Comparison of ENCODE assay signal across 4 cellular contexts in genomic region chr16:71956500-71956899, GRCh38.
TF ChIP-seq lines count a peak whose summit lies in the region.

No MANE protein-coding gene starts in this region.

TF ChIP-seq in SK-N-SH treated with all-trans-retinoic acid at 6 μM for 48 hours, 23 proteins besides CTCF, POLR2A, EP300 and RAD21:
- TF ChIP-seq TCF4 (CRISPR knock-in tag; IDR thresholded peaks at IDR 0.05; ENCODE audit: borderline replicate concordance) (no peak), GLIS3 (CRISPR knock-in tag; IDR thresholded peaks at IDR 0.05) (no peak), OSR1 (CRISPR knock-in tag; IDR thresholded peaks at IDR 0.05) (no peak), ZNF70 (CRISPR knock-in tag; IDR thresholded peaks at IDR 0.05) (no peak), TOX (CRISPR knock-in tag; IDR thresholded peaks at IDR 0.05; ENCODE audit: borderline replicate concordance) (no peak), BACH2 (CRISPR knock-in tag; IDR thresholded peaks at IDR 0.05; ENCODE audit: borderline replicate concordance) (no peak), CSRNP3 (CRISPR knock-in tag; IDR thresholded peaks at IDR 0.05) (no peak), ZC3H10 (CRISPR knock-in tag; IDR thresholded peaks at IDR 0.05) (no peak), POU6F1 (CRISPR knock-in tag; IDR thresholded peaks at IDR 0.05; ENCODE audit: borderline replicate concordance, low read depth) (no peak), PPARA (CRISPR knock-in tag; IDR thresholded peaks at IDR 0.05; ENCODE audit: borderline replicate concordance) (no peak), RARB (CRISPR knock-in tag; IDR thresholded peaks at IDR 0.05) (no peak), ZNF565 (CRISPR knock-in tag; conservative IDR thresholded peaks at IDR 0.05; ENCODE audit: low read depth) (no peak)
TF ChIP-seq in SK-N-SH treated with all-trans-retinoic acid at 6 μM for 48 hours: peak in this region for 0.

TF ChIP-seq in SK-N-SH, 30 proteins besides CTCF, POLR2A, EP300 and RAD21 (continues in another document):
- no peak for TF ChIP-seq JUND (IDR thresholded peaks at IDR 0.05)
- no peak for TF ChIP-seq MEF2A (IDR thresholded peaks at IDR 0.05; ENCODE audit: borderline replicate concordance, low read depth)
- no peak for TF ChIP-seq ZBTB33 (IDR thresholded peaks at IDR 0.05; ENCODE audit: borderline replicate concordance, low read depth)
- no peak for TF ChIP-seq CHD2 (IDR thresholded peaks at IDR 0.05; ENCODE audit: low read length, partially characterized antibody)
- no peak for TF ChIP-seq PBX3 (IDR thresholded peaks at IDR 0.05)
- no peak for TF ChIP-seq TAF1 (IDR thresholded peaks at IDR 0.05; ENCODE audit: borderline replicate concordance, low read depth, low read length)
- TF ChIP-seq POLR2AphosphoS5 (IDR thresholded peaks at IDR 0.05; ENCODE audit: low read depth, low read length), result no peak
- no peak for TF ChIP-seq YY1 (IDR thresholded peaks at IDR 0.05; ENCODE audit: low read depth)
- TF ChIP-seq SIN3A (IDR thresholded peaks at IDR 0.05; ENCODE audit: borderline replicate concordance, low read depth, low read length), result no peak
- no peak for TF ChIP-seq NFIC (IDR thresholded peaks at IDR 0.05; ENCODE audit: borderline replicate concordance)
- no peak for TF ChIP-seq SMC3 (IDR thresholded peaks at IDR 0.05; ENCODE audit: low read depth, low read length)
- TF ChIP-seq TCF12 (IDR thresholded peaks at IDR 0.05), result no peak
- no peak for TF ChIP-seq FOXJ3 (CRISPR knock-in tag; IDR thresholded peaks at IDR 0.05)
- TF ChIP-seq TEAD4 (IDR thresholded peaks at IDR 0.05; ENCODE audit: borderline replicate concordance, insufficient read depth), result no peak

TF ChIP-seq in IMR-90, 13 proteins besides CTCF, POLR2A, EP300 and RAD21:
- TF ChIP-seq USF2 (IDR thresholded peaks at IDR 0.05; ENCODE audit: low read depth, low read length), result no peak
- no peak for TF ChIP-seq BHLHE40 (IDR thresholded peaks at IDR 0.05; ENCODE audit: low read depth, low read length)
- no peak for TF ChIP-seq NFE2L2 (IDR thresholded peaks at IDR 0.05; ENCODE audit: low read depth, low read length)
- no peak for TF ChIP-seq MXI1 (IDR thresholded peaks at IDR 0.05; ENCODE audit: borderline replicate concordance, low read depth, low read length)
- no peak for TF ChIP-seq CEBPB (IDR thresholded peaks at IDR 0.05; ENCODE audit: low read depth, low read length)

TF ChIP-seq in GM23338, 12 proteins besides CTCF, POLR2A, EP300 and RAD21:
- TF ChIP-seq ZNF331 (CRISPR knock-in tag; IDR thresholded peaks at IDR 0.05; ENCODE audit: low read depth), result no peak
- TF ChIP-seq STAT1 (IDR thresholded peaks at IDR 0.05; ENCODE audit: unreplicated experiment), result no peak
- TF ChIP-seq ZNF114 (CRISPR knock-in tag; IDR thresholded peaks at IDR 0.05), result no peak
- no peak for TF ChIP-seq NANOG (IDR thresholded peaks at IDR 0.05; ENCODE audit: borderline replicate concordance)
- TF ChIP-seq CREB1 (CRISPR knock-in tag; IDR thresholded peaks at IDR 0.05; ENCODE audit: low read depth), result no peak
- no peak for TF ChIP-seq JUNB (IDR thresholded peaks at IDR 0.05; ENCODE audit: unreplicated experiment)
- no peak for TF ChIP-seq ETS1 (IDR thresholded peaks at IDR 0.05)
- no peak for TF ChIP-seq EZH2phosphoT487 (IDR thresholded peaks at IDR 0.05; ENCODE audit: unreplicated experiment)
- TF ChIP-seq POLR2AphosphoS5 (IDR thresholded peaks at IDR 0.05; ENCODE audit: low read depth), result no peak
- TF ChIP-seq ZNF462 (CRISPR knock-in tag; IDR thresholded peaks at IDR 0.05), result no peak
- no peak for TF ChIP-seq REST (IDR thresholded peaks at IDR 0.05; ENCODE audit: unreplicated experiment)
- no peak for TF ChIP-seq EZH2 (IDR thresholded peaks at IDR 0.05; ENCODE audit: low read depth, unreplicated experiment)
TF ChIP-seq in GM23338: peak in this region for 0.
